8 cellular contexts compared by ENCODE assay signal in genomic region chr14:69316449-69317391, GRCh38. TPM values are rescaled to one million over a fixed set of nuclear protein-coding genes. Genes with fewer than 3 reads are reported as not detected.
DNase-seq lines count a peak whose midpoint lies in the region; ATAC-seq and TF ChIP-seq lines count a peak whose summit lies in the region.

No MANE protein-coding gene starts in this region.

- H4K20me1 ChIP-seq in PC-9 (ENCODE audit: insufficient read depth), result no peaks in the 10 kb centered on the region

- peak overlapping the region; percentile 4; the same call in 1 of the 2 replicates for H3K4me2 ChIP-seq in PC-9

- CTCF ChIA-PET in PC-9 (lab: Charles Lee), result interaction anchor here (1.2 kb wide), 1 partner anchor 74 kb away, joined by 3 read pairs; no protein-coding TSS in a partner anchor

- H3K4me1 Mint-ChIP-seq in CD14-positive monocyte, result peaks cover 34% of the 10 kb centered on the region

- peaks cover 9 to 22% (median 15%) of the 10 kb centered on the region in 3 donors for H3K27me3 Mint-ChIP-seq in CD14-positive monocyte (ENCODE audit: low read depth in 3 of 3)

- no peaks in the 10 kb centered on the region for H3K9me2 ChIP-seq in PC-9 (ENCODE audit: insufficient read depth)

- no peak overlapping the region for H3K27ac ChIP-seq in PC-9

- ATAC-seq in esophagus mucosa (peak; percentile 42), omental fat pad (ENCODE audit: low FRiP score) (peak; percentile 85), GM19324 (IDR thresholded peaks at IDR 0.05; ENCODE audit: low FRiP score, unreplicated experiment) (no peak), GM18868 (IDR thresholded peaks at IDR 0.05; ENCODE audit: unreplicated experiment) (no peak)

- peaks cover 22% of the 10 kb centered on the region for H3K4me1 ChIP-seq in PC-9 (replicated peaks; ENCODE audit: insufficient read depth)

- H3K27me3 ChIP-seq in PC-9 (ENCODE audit: insufficient read depth, low read depth), result no peaks in the 10 kb centered on the region

- DNase-seq in CD14-positive monocyte (ENCODE audit: low spot score) (no peak), PC-9 (peak; percentile 58 to 86), omental fat pad (ENCODE audit: low spot score) (no peak), NCI-H1105 (lab: John Stamatoyannopoulos, UW) (no peak), SK-N-DZ (ENCODE audit: low spot score) (no peak)

- POLR2A ChIA-PET in PC-9 (lab: Charles Lee; ENCODE audit: unreplicated experiment), result no interaction called here

- H3K4me3 ChIP-seq in PC-9, result no peak overlapping the region

- H3K4me3 Mint-ChIP-seq in CD14-positive monocyte, result peak overlapping the region; percentile 13 to 82

- peak overlapping the region in 5 of 7 donors; percentile 45 to 89 (median 77) for H3K27ac Mint-ChIP-seq in CD14-positive monocyte

- no peaks in the 10 kb centered on the region for H3K9me3 ChIP-seq in PC-9 (ENCODE audit: insufficient read depth, low read depth)

- H3K9me3 Mint-ChIP-seq in CD14-positive monocyte, result peaks cover 0 to 7% (median 2%) of the 10 kb centered on the region in 7 donors

- no peaks in the 10 kb centered on the region for H3K79me2 ChIP-seq in PC-9 (ENCODE audit: low read depth)

- H3F3A ChIP-seq in PC-9 (ENCODE audit: insufficient read depth, low read depth), result peaks cover 18% of the 10 kb centered on the region; the same call in 1 of the 2 replicates

- no peak for TF ChIP-seq CTCF in CD14-positive monocyte (IDR thresholded peaks at IDR 0.05)
- no peak for TF ChIP-seq CTCF in PC-9 (conservative IDR thresholded peaks at IDR 0.05)
- TF ChIP-seq CTCF in omental fat pad (IDR thresholded peaks at IDR 0.05), result no peak

- no TSS peak for BruUV-seq in PC-9 (replicated peaks; lab: Mats Ljungman, UMichigan)

- H3K36me3 ChIP-seq in PC-9 (ENCODE audit: low read depth), result no peaks in the 10 kb centered on the region

- H3K36me3 Mint-ChIP-seq in CD14-positive monocyte, result no peaks in the 10 kb centered on the region

- intact Hi-C loops in CD14-positive monocyte (cut with micrococcal nuclease) (no loop called here), PC-9 (cut with micrococcal nuclease; ENCODE audit: unreplicated experiment) (no loop called here)

- no peak overlapping the region for H2AFZ ChIP-seq in PC-9

RNA-seq across cellular contexts. Expression of gene GALNT16, which starts 56.8 kb away (rescaled TPM):
- not detected for polyA plus RNA-seq in CD14-positive monocyte
- total RNA-seq in PC-9 (2021) (16.3 and 22.8 TPM in 2 replicates), esophagus mucosa (1.00 TPM), omental fat pad (10 to 100 TPM in 1 of 4 donors, 1 to 10 TPM in 3; 6.5 to 18.3 (median 8.1) TPM)
- 25.1 and 30.7 TPM in 2 replicates for polyA plus RNA-seq in SK-N-DZ (2014; cell fraction: cytosol; rRNA removed)
- polyA plus RNA-seq in SK-N-DZ (2014; cell fraction: nucleus; rRNA removed), result 33.6 and 44.9 TPM in 2 replicates

Comparison
In these comparisons a context has a peak if more than half of its experiments do, and no peak if none do; other contexts are left out.
1. DNase-seq: peak in PC-9 (2 of 2); none in CD14-positive monocyte (single experiment), omental fat pad (single experiment), NCI-H1105 (single experiment) and SK-N-DZ (single experiment).
2. ATAC-seq: peak in esophagus mucosa (single experiment) and omental fat pad (single experiment); none in GM19324 (single experiment) and GM18868 (single experiment).